Comparison of ENCODE assay signal across 8 cellular contexts in the genomic region with DNA sequence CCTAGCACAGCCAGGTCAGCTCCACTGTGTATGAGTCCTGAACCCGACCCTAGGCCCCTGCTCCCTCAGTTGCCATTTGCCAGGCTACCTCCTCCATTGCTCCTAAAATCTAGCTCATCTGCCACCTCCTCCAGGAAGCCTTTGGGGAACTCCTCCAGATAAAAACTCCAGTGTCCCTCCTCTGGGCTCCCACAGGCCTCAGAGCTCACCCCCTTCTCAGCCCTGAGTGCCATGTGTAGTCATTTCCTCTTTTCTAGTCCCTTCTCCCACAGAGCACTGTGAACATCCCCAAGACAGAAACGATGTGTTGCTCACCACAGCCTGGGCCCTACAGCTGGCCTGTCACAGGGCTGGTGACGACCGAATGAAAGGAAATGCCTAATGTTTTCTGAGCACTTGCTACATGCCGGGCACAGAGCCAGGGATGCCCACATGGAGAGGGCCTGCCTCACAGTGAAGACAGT.
DNase-seq lines count a peak whose midpoint lies in the region; ATAC-seq and TF ChIP-seq lines count a peak whose summit lies in the region.

No MANE protein-coding gene starts in this region.

- H3K4me1 Mint-ChIP-seq in mesothelial cell of epicardium = peaks cover 14% of the 10 kb centered on the region

- peak; percentile 23 for TF ChIP-seq POLR2A in GM18951 (IDR thresholded peaks at IDR 0.05; ENCODE audit: extremely low read depth, insufficient read depth, insufficient read length)
- TF ChIP-seq POLR2A in body of pancreas (IDR thresholded peaks at IDR 0.05) = peak in 1 of 3 donors; percentile 32

- H3K27ac Mint-ChIP-seq in mesothelial cell of epicardium = no peak overlapping the region

- WGBS in body of pancreas, 2 donors = 74 to 82% methylated on average over 5 of the region's 5 CpGs

- no peaks in the 10 kb centered on the region for H3K36me3 ChIP-seq in body of pancreas (replicated peaks in 1 of 2; ENCODE audit: insufficient read depth in 1 of 2, low read depth in 2 of 2)

- no peaks in the 10 kb centered on the region for H3K27me3 ChIP-seq in body of pancreas

- no peaks in the 10 kb centered on the region for H3K9me3 Mint-ChIP-seq in mesothelial cell of epicardium

- intact Hi-C loops in body of pancreas (cut with DNase I) = no loop called here

- no peaks in the 10 kb centered on the region for H3K4me1 ChIP-seq in body of pancreas

- DNase-seq in SHP77 (lab: John Stamatoyannopoulos, UW) (peak; percentile 67 to 69), body of pancreas (peak in 3 of 4 donors; percentile 51 to 86 (median 52)), myocyte (ENCODE audit: low read depth) (peak; percentile 87), mesothelial cell of epicardium (ENCODE audit: low spot score in 2 of 2, unreplicated experiment in 2 of 2) (no peak), NCI-H524 treated with DMSO at 0.1 percent for 48 hours (lab: John Stamatoyannopoulos, UW) (no peak)

- H3K27ac ChIP-seq in body of pancreas = peak overlapping the region in 1 of 4 donors; percentile 67

- in situ Hi-C loops in GM18951 (cut with MboI; ENCODE audit: low sequenced_read_pairs, unreplicated experiment) = no loop called here

- H3K9me3 ChIP-seq in body of pancreas = no peaks in the 10 kb centered on the region

- no peaks in the 10 kb centered on the region for H3K36me3 Mint-ChIP-seq in mesothelial cell of epicardium

- H3K4me3 ChIP-seq in body of pancreas = no peak overlapping the region

- H3K27me3 Mint-ChIP-seq in mesothelial cell of epicardium (ENCODE audit: low read depth) = no peaks in the 10 kb centered on the region

- H3K4me3 Mint-ChIP-seq in mesothelial cell of epicardium = no peak overlapping the region

- ATAC-seq in HG03045 (IDR thresholded peaks at IDR 0.05; ENCODE audit: unreplicated experiment) (peak; percentile 33), body of pancreas (peak; percentile 15), HG03025 (IDR thresholded peaks at IDR 0.05; ENCODE audit: low FRiP score, unreplicated experiment) (no peak)

- TF ChIP-seq CTCF in body of pancreas (IDR thresholded peaks at IDR 0.05) = no peak
- TF ChIP-seq CTCF in mesothelial cell of epicardium (IDR thresholded peaks at IDR 0.05; ENCODE audit: unreplicated experiment) = no peak

Comparison
In these comparisons a context has a peak if more than half of its experiments do, and no peak if none do; other contexts are left out.
1. DNase-seq: peak in SHP77 (2 of 2), body of pancreas (3 of 4) and myocyte (single experiment); none in mesothelial cell of epicardium (0 of 2) and NCI-H524 treated with DMSO at 0.1 percent for 48 hours (single experiment).